Comparison of ENCODE assay signal across 26 cellular contexts in genomic region chr3:24500806-24501205, GRCh38.
"Had no signal": no experiment of that assay in that cellular context is flagged by ENCODE, and none has a peak within 500 bp of the region (broad histone marks: within the 10 kb centered on the region; RNA-seq: fewer than 3 reads in every experiment).

No MANE protein-coding gene starts in this region.

- H3K4me3 ChIP-seq: dorsolateral prefrontal cortex, esophagus muscularis mucosa, gastroesophageal sphincter, heart left ventricle, hepatocyte, left lung, mucosa of descending colon, neural progenitor cell, prostate gland, right atrium auricular region, sigmoid colon, skin epidermis, spleen, thoracic aorta, tibial nerve, upper lobe of left lung had no signal

- ATAC-seq: foreskin keratinocyte; gastroesophageal sphincter; heart left ventricle; left cardiac atrium; left lung; mucosa of descending colon; stimulated activated memory B cell treated with anti-CD40 and anti-IgM and Interleukin-4, amounts not matched to agents 10 μg/mL and 1 μg/mL and 100 μg/mL, for 72 hours had no signal

- H3K36me3 ChIP-seq: esophagus muscularis mucosa, gastroesophageal sphincter, heart left ventricle, left lung, neural progenitor cell, prostate gland, right atrium auricular region, sigmoid colon, spleen, thoracic aorta, tibial nerve, upper lobe of left lung had no signal

- H3K27me3 ChIP-seq: dorsolateral prefrontal cortex, esophagus muscularis mucosa, foreskin keratinocyte, gastroesophageal sphincter, heart left ventricle, hepatocyte, right atrium auricular region, sigmoid colon, tibial nerve, upper lobe of left lung had no signal

- H3K9me3 ChIP-seq: esophagus muscularis mucosa, gastroesophageal sphincter, heart left ventricle, left lung, mucosa of descending colon, prostate gland, right atrium auricular region, sigmoid colon, spleen, thoracic aorta, tibial nerve, upper lobe of left lung had no signal

- H3K9ac ChIP-seq: neural progenitor cell had no signal

- H3K4me1 ChIP-seq: neural progenitor cell, prostate gland had no signal

- FAIRE-seq: colon, islet of Langerhans, urothelium cell line had no signal

- H3K4me2 ChIP-seq: hepatocyte, neural progenitor cell had no signal

- H2AFZ ChIP-seq: hepatocyte, neural progenitor cell had no signal

- DNase-seq: dorsolateral prefrontal cortex; effector CD4-positive, alpha-beta T cell; foreskin keratinocyte; heart left ventricle; left cardiac atrium; left lung; mesenchymal stem cell; mucosa of descending colon; naive B cell; sigmoid colon; spleen; stimulated activated CD4-positive, alpha-beta T cell treated with anti-CD3 and anti-CD28 coated beads, Interleukin-4, amount 100 ng/mL, for 4 hours; upper lobe of left lung had no signal

- H3K27ac ChIP-seq: dorsolateral prefrontal cortex, esophagus muscularis mucosa, foreskin keratinocyte, gastroesophageal sphincter, heart left ventricle, hepatocyte, left lung, neural progenitor cell, prostate gland, right atrium auricular region, sigmoid colon, skin epidermis, spleen, thoracic aorta, tibial nerve, upper lobe of left lung had no signal
